10 cellular contexts compared by ENCODE assay signal in the genomic region with DNA sequence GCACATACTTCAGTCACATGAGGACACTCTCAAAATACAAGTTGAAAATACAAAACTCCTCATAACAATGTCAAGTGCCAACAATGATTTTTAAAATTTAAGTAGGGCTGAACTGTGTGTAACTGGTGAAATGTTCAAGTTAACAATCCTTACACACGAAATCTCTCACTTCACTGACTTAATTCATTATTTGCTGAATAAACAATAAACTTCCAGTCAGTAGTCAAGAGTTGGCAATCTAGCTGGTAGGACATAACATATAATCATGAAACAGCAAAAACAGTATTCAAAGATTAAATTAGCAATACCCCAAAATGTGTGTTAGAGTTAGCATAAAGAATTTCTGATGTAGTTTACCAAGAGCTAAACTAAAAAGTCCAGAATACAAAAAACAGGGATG. TPM values are rescaled to one million over a fixed set of nuclear protein-coding genes. Genes with fewer than 3 reads are reported as not detected.
DNase-seq lines count a peak whose midpoint lies in the region; ATAC-seq and TF ChIP-seq lines count a peak whose summit lies in the region.
"Had no signal": no experiment of that assay in that cellular context is flagged by ENCODE, and none has a peak within 500 bp of the region (broad histone marks: within the 10 kb centered on the region; RNA-seq: fewer than 3 reads in every experiment).

No MANE protein-coding gene starts in this region.

- peak overlapping the region; percentile 79 for H3K4me3 ChIP-seq in NB4 (ENCODE audit: low read depth, low read length)
- peak overlapping the region; percentile 0 to 100 for H3K4me3 ChIP-seq in duodenal mucosa (ENCODE audit: low read depth in 1 of 2, low read length in 2 of 2)

- H3K9me3 Mint-ChIP-seq in Calu3 (ENCODE audit: low read depth, unreplicated experiment) = no peaks in the 10 kb centered on the region
- H3K9me3 Mint-ChIP-seq in natural killer cell = no peaks in the 10 kb centered on the region
- H3K9me3 Mint-ChIP-seq: central memory CD8-positive, alpha-beta T cell had no signal

- peak overlapping the region; percentile 85 to 98 for H3K9ac ChIP-seq in duodenal mucosa (ENCODE audit: low read depth in 1 of 2, low read length in 2 of 2)

- H3K27ac Mint-ChIP-seq in Calu3 (ENCODE audit: unreplicated experiment) = no peak overlapping the region
- peak overlapping the region; percentile 99 for H3K27ac Mint-ChIP-seq in natural killer cell

- no peak for ATAC-seq in natural killer cell
- ATAC-seq in GM18868 (IDR thresholded peaks at IDR 0.05; ENCODE audit: unreplicated experiment) = no peak
- ATAC-seq in GM19467 (IDR thresholded peaks at IDR 0.05; ENCODE audit: unreplicated experiment) = no peak

- no peaks in the 10 kb centered on the region for H3K9me3 ChIP-seq in duodenal mucosa (ENCODE audit: control insufficient read depth in 1 of 2, low read length in 2 of 2)

- TF ChIP-seq CTCF in Calu3 (IDR thresholded peaks at IDR 0.05; ENCODE audit: unreplicated experiment) (no peak), NB4 (IDR thresholded peaks at IDR 0.05; ENCODE audit: low read depth, low read length) (no peak), natural killer cell (IDR thresholded peaks at IDR 0.05) (no peak)

- DNase-seq in Calu3 (no peak), NB4 (ENCODE audit: low read depth) (no peak), natural killer cell (no peak), RPMI8226 (no peak), AG20443 (ENCODE audit: low spot score) (no peak)
- DNase-seq: stimulated activated CD4-positive, alpha-beta T cell treated with anti-CD3 and anti-CD28 coated beads, Interleukin-12 subunit alpha, Interleukin-12 subunit beta, amount 100 ng/mL, for 4 hours had no signal

- H3K4me1 Mint-ChIP-seq in Calu3 (ENCODE audit: low read depth, unreplicated experiment) (peaks cover 19% of the 10 kb centered on the region), natural killer cell (peaks cover 47 to 48% of the 10 kb centered on the region in 2 donors)

- no peaks in the 10 kb centered on the region for H3K27me3 ChIP-seq in duodenal mucosa (ENCODE audit: control insufficient read depth in 1 of 2, insufficient read depth in 2 of 2, low read length in 2 of 2)

- BruUV-seq in Calu3 (replicated peaks; lab: Mats Ljungman, UMichigan) = no TSS peak

- H3K27ac ChIP-seq in duodenal mucosa (ENCODE audit: low read depth, low read length) = no peak overlapping the region

- intact Hi-C loops in Calu3 (cut with micrococcal nuclease; ENCODE audit: unreplicated experiment) (no loop called here), natural killer cell (cut with micrococcal nuclease) (loop anchor here (2.0 kb wide), 4 partner anchors 77 to 369 kb away; a partner anchor contains a TSS)

- H3K4me1 ChIP-seq in duodenal mucosa (ENCODE audit: control insufficient read depth in 1 of 2, insufficient read depth in 2 of 2, low read length in 2 of 2) = peaks cover 31% of the 10 kb centered on the region in 2 donors

- no peaks in the 10 kb centered on the region for H3K36me3 ChIP-seq in duodenal mucosa (ENCODE audit: control insufficient read depth in 1 of 2, insufficient read depth in 2 of 2, low read length in 2 of 2)

- TF ChIP-seq POLR2A in NB4 (IDR thresholded peaks at IDR 0.05; ENCODE audit: extremely low read depth, insufficient read length) = no peak

- H3K27me3 Mint-ChIP-seq in Calu3 (ENCODE audit: unreplicated experiment) = no peaks in the 10 kb centered on the region
- no peaks in the 10 kb centered on the region for H3K27me3 Mint-ChIP-seq in natural killer cell (ENCODE audit: low read depth in 2 of 2)
- H3K27me3 Mint-ChIP-seq: central memory CD8-positive, alpha-beta T cell had no signal

- H3K4me3 Mint-ChIP-seq in Calu3 (ENCODE audit: low read depth, unreplicated experiment) (peak overlapping the region; percentile 96), natural killer cell (no peak overlapping the region)

- peaks cover 42% of the 10 kb centered on the region for H3K36me3 Mint-ChIP-seq in Calu3 (ENCODE audit: insufficient read depth, unreplicated experiment)
- no peaks in the 10 kb centered on the region for H3K36me3 Mint-ChIP-seq in natural killer cell

- CTCF ChIA-PET in Calu3 (lab: Charles Lee) = no interaction called here

RNA-seq across cellular contexts. Expression of a gene that starts 1.9 kb away (rescaled TPM):
- total RNA-seq in Calu3 (2022) (5.9 and 6.2 TPM in 2 replicates), natural killer cell (10 to 100 TPM in 2 of 3 donors, 1 to 10 TPM in 1; 7.8 to 12.9 (median 10.5) TPM)
